In genomic region chr16:89319628-89319882, GRCh38 we compare ENCODE assay signal across 8 cellular contexts.
A peak's percentile ranks its signal among the peaks of the same experiment; 100 is the strongest.
DNase-seq lines count a peak whose midpoint lies in the region; ATAC-seq and TF ChIP-seq lines count a peak whose summit lies in the region.

No MANE protein-coding gene starts in this region.

- H3K9ac ChIP-seq in mesendoderm (ENCODE audit: low read length) = no peak overlapping the region

- TF ChIP-seq CTCF in hepatocyte (IDR thresholded peaks at IDR 0.05; ENCODE audit: poor library complexity) = no peak

- no peak overlapping the region for H2BK15ac ChIP-seq in mesendoderm (replicated peaks; ENCODE audit: low read depth)

- peaks cover 45% of the 10 kb centered on the region for H3K4me1 ChIP-seq in hepatocyte (ENCODE audit: insufficient read depth)
- H3K4me1 ChIP-seq in mesendoderm (ENCODE audit: control insufficient read depth, low read depth, low read length) = peaks cover 15% of the 10 kb centered on the region

- no peak overlapping the region for H4K5ac ChIP-seq in mesendoderm (ENCODE audit: low read length)

- H3K36me3 ChIP-seq in hepatocyte (replicated peaks; ENCODE audit: insufficient read depth, low read depth) (no peaks in the 10 kb centered on the region), mesendoderm (ENCODE audit: control insufficient read depth, insufficient read depth, low read length) (no peaks in the 10 kb centered on the region)

- peaks cover 97% of the 10 kb centered on the region for H3K79me2 ChIP-seq in hepatocyte
- H3K79me2 ChIP-seq in mesendoderm (ENCODE audit: control insufficient read depth, insufficient read depth, low read length) = peaks cover 93% of the 10 kb centered on the region

- peaks cover 96% of the 10 kb centered on the region for H3K4me1 Mint-ChIP-seq in activated CD4-positive, alpha-beta T cell treated with anti-CD3 and anti-CD28 coated beads, Interleukin-2, amount 10 ng/mL, durations not matched to agents 7 days and 5 days
- H3K4me1 Mint-ChIP-seq in activated CD8-positive, alpha-beta T cell treated with anti-CD3 and anti-CD28 coated beads, Interleukin-2, amount 10 ng/mL, durations not matched to agents 7 days and 5 days (ENCODE audit: low read depth) = peaks cover 96% of the 10 kb centered on the region
- H3K4me1 Mint-ChIP-seq in stimulated activated naive CD8-positive, alpha-beta T cell treated with anti-CD3 and anti-CD28 coated beads, Interleukin-15, amount 100 ng/mL, for 72 hours = peaks cover 97% of the 10 kb centered on the region

- no peak overlapping the region for H2BK5ac ChIP-seq in mesendoderm (ENCODE audit: low read length)

- no peak overlapping the region for H3K56ac ChIP-seq in mesendoderm (ENCODE audit: low read length)

- no peak overlapping the region for H3K23ac ChIP-seq in mesendoderm (ENCODE audit: low read length)

- WGBS in hepatocyte (ENCODE audit: low lambda C conversion rate, missing lambda C conversion rate) = 93% methylated on average over 4 of the region's 4 CpGs
- no CpG with 5 or more reads among the region's 4 CpGs for WGBS in mesendoderm (ENCODE audit: extremely low coverage, insufficient coverage, low lambda C conversion rate)

- H2BK120ac ChIP-seq in mesendoderm (ENCODE audit: low read depth, low read length) = no peak overlapping the region

- H3K4me2 ChIP-seq in hepatocyte (peak overlapping the region; percentile 67), mesendoderm (ENCODE audit: low read length) (no peak overlapping the region)

- H3K27me3 Mint-ChIP-seq in activated CD4-positive, alpha-beta T cell treated with anti-CD3 and anti-CD28 coated beads, Interleukin-2, amount 10 ng/mL, durations not matched to agents 7 days and 5 days = no peaks in the 10 kb centered on the region
- no peaks in the 10 kb centered on the region for H3K27me3 Mint-ChIP-seq in activated CD8-positive, alpha-beta T cell treated with anti-CD3 and anti-CD28 coated beads, Interleukin-2, amount 10 ng/mL, durations not matched to agents 7 days and 5 days (ENCODE audit: low read depth)
- no peaks in the 10 kb centered on the region for H3K27me3 Mint-ChIP-seq in stimulated activated naive CD8-positive, alpha-beta T cell treated with anti-CD3 and anti-CD28 coated beads, Interleukin-15, amount 100 ng/mL, for 72 hours

- no peak overlapping the region for H3K4me3 ChIP-seq in hepatocyte
- H3K4me3 ChIP-seq in mesendoderm (ENCODE audit: low read length) = no peak overlapping the region

- no peak for DNase-seq in activated CD4-positive, alpha-beta T cell treated with anti-CD3 and anti-CD28 coated beads, Interleukin-2, amount 10 ng/mL, durations not matched to agents 7 days and 5 days
- no peak for DNase-seq in activated CD4-positive, alpha-beta T cell treated with anti-CD3 and anti-CD28 coated beads, Interleukin-2, amount 50 U/mL, for 1 hour
- no peak for DNase-seq in activated CD8-positive, alpha-beta T cell treated with anti-CD3 and anti-CD28 coated beads, Interleukin-2, amount 10 ng/mL, durations not matched to agents 7 days and 5 days
- DNase-seq in hepatocyte (ENCODE audit: low spot score) = no peak
- no peak for DNase-seq in stimulated activated naive CD8-positive, alpha-beta T cell treated with anti-CD3 and anti-CD28 coated beads, Interleukin-15, amount 100 ng/mL, for 72 hours
- no peak for DNase-seq in NCI-H2227 treated with DMSO at 0.1 percent for 48 hours (lab: John Stamatoyannopoulos, UW)
- no peak for DNase-seq in mesendoderm

- H3K9me3 Mint-ChIP-seq in activated CD4-positive, alpha-beta T cell treated with anti-CD3 and anti-CD28 coated beads, Interleukin-2, amount 10 ng/mL, durations not matched to agents 7 days and 5 days = no peaks in the 10 kb centered on the region
- H3K9me3 Mint-ChIP-seq in activated CD8-positive, alpha-beta T cell treated with anti-CD3 and anti-CD28 coated beads, Interleukin-2, amount 10 ng/mL, durations not matched to agents 7 days and 5 days (ENCODE audit: insufficient read depth) = no peaks in the 10 kb centered on the region
- H3K9me3 Mint-ChIP-seq in stimulated activated naive CD8-positive, alpha-beta T cell treated with anti-CD3 and anti-CD28 coated beads, Interleukin-15, amount 100 ng/mL, for 72 hours = no peaks in the 10 kb centered on the region

- ATAC-seq in activated CD8-positive, alpha-beta T cell treated with anti-CD3 and anti-CD28 coated beads, Interleukin-2, amount 10 ng/mL, durations not matched to agents 7 days and 5 days = no peak
- ATAC-seq in stimulated activated naive CD8-positive, alpha-beta T cell treated with anti-CD3 and anti-CD28 coated beads, Interleukin-15, amount 100 ng/mL, for 72 hours = no peak
- no peak for ATAC-seq in GM18502 (IDR thresholded peaks at IDR 0.05; ENCODE audit: poor library complexity, unreplicated experiment)

- peak overlapping the region; percentile 60 for H3K27ac Mint-ChIP-seq in activated CD4-positive, alpha-beta T cell treated with anti-CD3 and anti-CD28 coated beads, Interleukin-2, amount 10 ng/mL, durations not matched to agents 7 days and 5 days
- peak overlapping the region; percentile 68 for H3K27ac Mint-ChIP-seq in activated CD8-positive, alpha-beta T cell treated with anti-CD3 and anti-CD28 coated beads, Interleukin-2, amount 10 ng/mL, durations not matched to agents 7 days and 5 days
- peak overlapping the region in 1 of 2 donors; percentile 76 for H3K27ac Mint-ChIP-seq in stimulated activated naive CD8-positive, alpha-beta T cell treated with anti-CD3 and anti-CD28 coated beads, Interleukin-15, amount 100 ng/mL, for 72 hours

- H3K4me3 Mint-ChIP-seq in activated CD4-positive, alpha-beta T cell treated with anti-CD3 and anti-CD28 coated beads, Interleukin-2, amount 10 ng/mL, durations not matched to agents 7 days and 5 days = no peak overlapping the region
- no peak overlapping the region for H3K4me3 Mint-ChIP-seq in activated CD8-positive, alpha-beta T cell treated with anti-CD3 and anti-CD28 coated beads, Interleukin-2, amount 10 ng/mL, durations not matched to agents 7 days and 5 days
- peak overlapping the region; percentile 24 to 56 for H3K4me3 Mint-ChIP-seq in stimulated activated naive CD8-positive, alpha-beta T cell treated with anti-CD3 and anti-CD28 coated beads, Interleukin-15, amount 100 ng/mL, for 72 hours

- peak overlapping the region; percentile 72 for H3K27ac ChIP-seq in hepatocyte
- H3K27ac ChIP-seq in mesendoderm (ENCODE audit: low read depth, low read length) = no peak overlapping the region

- H3K79me1 ChIP-seq in mesendoderm (ENCODE audit: low read length) = peaks cover 55% of the 10 kb centered on the region

- H3K36me3 Mint-ChIP-seq in activated CD4-positive, alpha-beta T cell treated with anti-CD3 and anti-CD28 coated beads, Interleukin-2, amount 10 ng/mL, durations not matched to agents 7 days and 5 days (ENCODE audit: low read depth) = peaks cover 49% of the 10 kb centered on the region
- H3K36me3 Mint-ChIP-seq in activated CD8-positive, alpha-beta T cell treated with anti-CD3 and anti-CD28 coated beads, Interleukin-2, amount 10 ng/mL, durations not matched to agents 7 days and 5 days (ENCODE audit: low read depth) = peaks cover 51% of the 10 kb centered on the region

- H4K8ac ChIP-seq in mesendoderm (ENCODE audit: low read depth, low read length) = no peak overlapping the region

- H2AK5ac ChIP-seq in mesendoderm (ENCODE audit: low read length) = no peak overlapping the region

- no peaks in the 10 kb centered on the region for H3K9me3 ChIP-seq in hepatocyte (ENCODE audit: low read depth)

- no peaks in the 10 kb centered on the region for H3K27me3 ChIP-seq in hepatocyte
- H3K27me3 ChIP-seq in mesendoderm (ENCODE audit: insufficient read depth, low read length, poor library complexity) = no peaks in the 10 kb centered on the region

- POLR2A ChIA-PET in activated CD4-positive, alpha-beta T cell treated with anti-CD3 and anti-CD28 coated beads, Interleukin-2, amount 10 ng/mL, durations not matched to agents 7 days and 5 days (lab: Charles Lee) = no interaction called here
- POLR2A ChIA-PET in activated CD8-positive, alpha-beta T cell treated with anti-CD3 and anti-CD28 coated beads, Interleukin-2, amount 10 ng/mL, durations not matched to agents 7 days and 5 days (lab: Charles Lee) = interaction anchor here (2.5 kb wide), 1 partner anchor 186 kb away, joined by 5 read pairs; no protein-coding TSS in a partner anchor

- no peak overlapping the region for H2AFZ ChIP-seq in hepatocyte

- CTCF ChIA-PET in activated CD4-positive, alpha-beta T cell treated with anti-CD3 and anti-CD28 coated beads, Interleukin-2, amount 10 ng/mL, durations not matched to agents 7 days and 5 days (lab: Charles Lee) = interaction anchor here (1.2 kb wide), 1 partner anchor 10 kb away, joined by 3 read pairs; no protein-coding TSS in a partner anchor
- CTCF ChIA-PET in activated CD8-positive, alpha-beta T cell treated with anti-CD3 and anti-CD28 coated beads, Interleukin-2, amount 10 ng/mL, durations not matched to agents 7 days and 5 days (lab: Charles Lee) = interaction anchor here (0.9 kb wide), 1 partner anchor 13 kb away, joined by 3 read pairs; no protein-coding TSS in a partner anchor

- peaks cover 98% of the 10 kb centered on the region for H4K20me1 ChIP-seq in hepatocyte (ENCODE audit: insufficient read depth, poor library complexity, severe bottlenecking)

- no peak overlapping the region for H3K18ac ChIP-seq in mesendoderm (ENCODE audit: low read length)

- no peaks in the 10 kb centered on the region for H3K9me2 ChIP-seq in hepatocyte (replicated peaks; ENCODE audit: insufficient read depth)

- no peak overlapping the region for H3K4ac ChIP-seq in mesendoderm (ENCODE audit: low read depth, low read length)

Comparison
In these comparisons a context has a peak if more than half of its experiments do, and no peak if none do; other contexts are left out.
1. H3K4me3 Mint-ChIP-seq: peak in stimulated activated naive CD8-positive, alpha-beta T cell treated with anti-CD3 and anti-CD28 coated beads, Interleukin-15, amount 100 ng/mL, for 72 hours (2 of 2); none in activated CD4-positive, alpha-beta T cell treated with anti-CD3 and anti-CD28 coated beads, Interleukin-2, amount 10 ng/mL, durations not matched to agents 7 days and 5 days (single experiment) and activated CD8-positive, alpha-beta T cell treated with anti-CD3 and anti-CD28 coated beads, Interleukin-2, amount 10 ng/mL, durations not matched to agents 7 days and 5 days (single experiment).